Comparison of ENCODE assay signal across 15 cellular contexts in the genomic region with DNA sequence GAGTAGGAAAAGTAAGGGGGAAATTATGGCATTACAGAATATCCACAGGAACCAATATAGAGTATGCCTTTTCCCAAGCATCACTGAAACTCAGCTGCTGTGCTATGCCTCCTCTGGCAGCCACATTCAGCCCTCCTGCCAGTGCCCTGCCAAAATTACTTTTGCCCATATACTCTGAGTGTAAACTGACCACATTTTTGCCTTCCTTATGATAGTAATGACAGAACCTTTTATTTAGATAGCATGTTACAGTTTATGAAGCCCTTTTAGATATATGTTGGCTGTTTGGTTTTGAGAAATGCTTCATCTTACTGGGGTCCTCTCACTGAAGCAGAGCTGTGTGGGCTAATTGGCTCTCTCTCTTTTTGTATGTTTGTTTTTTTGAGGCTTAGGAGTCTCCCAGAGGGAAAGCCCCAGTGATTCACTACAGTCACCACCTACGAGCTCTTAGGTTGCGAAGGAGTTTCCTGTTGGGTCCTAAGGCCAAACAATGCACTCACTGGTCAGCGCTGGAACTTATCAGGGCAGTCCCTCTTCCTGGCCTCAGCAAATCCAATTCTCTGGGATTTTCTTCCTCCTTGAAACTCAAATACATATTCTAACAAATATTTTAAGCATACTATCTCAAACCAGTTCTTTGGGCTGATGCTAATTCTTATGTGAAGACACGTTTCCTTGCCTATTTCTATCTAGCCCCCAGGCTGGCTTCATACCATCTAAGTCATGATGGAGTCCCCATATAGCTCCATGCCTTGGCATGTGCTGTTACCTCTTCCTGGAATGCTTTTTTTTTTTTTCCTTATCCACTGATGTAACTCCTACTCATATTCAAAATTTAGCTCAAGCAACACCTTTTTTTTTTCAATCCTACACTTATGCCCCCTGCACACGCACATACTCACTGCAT. TPM values are rescaled to one million over a fixed set of nuclear protein-coding genes. Genes with fewer than 3 reads are reported as not detected.
DNase-seq lines count a peak whose midpoint lies in the region; ATAC-seq and TF ChIP-seq lines count a peak whose summit lies in the region.
"Had no signal": no experiment of that assay in that cellular context is flagged by ENCODE, and none has a peak within 500 bp of the region (broad histone marks: within the 10 kb centered on the region; RNA-seq: fewer than 3 reads in every experiment).

No MANE protein-coding gene starts in this region.

- peaks cover 72% of the 10 kb centered on the region for H3K27me3 Mint-ChIP-seq in stimulated activated naive CD8-positive, alpha-beta T cell treated with anti-CD3 and anti-CD28 coated beads, Interleukin-15, amount 100 ng/mL, for 72 hours

- no peak overlapping the region for H2AFZ ChIP-seq in PC-3 (ENCODE audit: low read length)

- H3K27ac ChIP-seq in heart right ventricle (no peak overlapping the region), left ventricle myocardium inferior (replicated peaks) (no peak overlapping the region), PC-3 (ENCODE audit: low read length) (no peak overlapping the region)

- H3K4me1 ChIP-seq in heart right ventricle (peaks cover 0 to 30% (median 0%) of the 10 kb centered on the region in 9 donors), left ventricle myocardium inferior (peaks cover 13% of the 10 kb centered on the region), PC-3 (ENCODE audit: insufficient read depth, low read length) (no peaks in the 10 kb centered on the region)

- no peak overlapping the region for H3K9ac ChIP-seq in PC-3 (ENCODE audit: low read length)

- no peak overlapping the region for H3K4me3 ChIP-seq in heart right ventricle
- no peak overlapping the region for H3K4me3 ChIP-seq in left ventricle myocardium inferior
- no peak overlapping the region for H3K4me3 ChIP-seq in PC-3 (ENCODE audit: low read length)

- H3K9me3 Mint-ChIP-seq in stimulated activated naive CD8-positive, alpha-beta T cell treated with anti-CD3 and anti-CD28 coated beads, Interleukin-15, amount 100 ng/mL, for 72 hours, result no peaks in the 10 kb centered on the region
- H3K9me3 Mint-ChIP-seq: activated naive CD8-positive, alpha-beta T cell treated with anti-CD3 and anti-CD28 coated beads, Interleukin-2, amount 10 ng/mL, durations not matched to agents 7 days and 5 days; IgD-negative memory B cell; neural crest cell had no signal

- H3K4me1 Mint-ChIP-seq in stimulated activated naive CD8-positive, alpha-beta T cell treated with anti-CD3 and anti-CD28 coated beads, Interleukin-15, amount 100 ng/mL, for 72 hours, result peaks cover 24% of the 10 kb centered on the region

- DNase-seq in heart right ventricle (no peak), left ventricle myocardium inferior (no peak), PC-3 (peak; percentile 41), fibroblast of peridontal ligament (ENCODE audit: extremely low read depth) (peak; percentile 37)
- DNase-seq in stimulated activated naive CD8-positive, alpha-beta T cell treated with anti-CD3 and anti-CD28 coated beads, Interleukin-15, amount 100 ng/mL, for 72 hours, result peak in 1 of 2 donors; percentile 45
- DNase-seq: activated naive CD8-positive, alpha-beta T cell treated with anti-CD3 and anti-CD28 coated beads, Interleukin-2, amount 10 ng/mL, durations not matched to agents 7 days and 5 days; CD4-positive, CD25-positive, alpha-beta regulatory T cell; hippocampal formation; NCI-H774; T1000 had no signal

- TF ChIP-seq CTCF in heart right ventricle (IDR thresholded peaks at IDR 0.05) (no peak), left ventricle myocardium inferior (IDR thresholded peaks at IDR 0.05; ENCODE audit: borderline replicate concordance) (no peak), PC-3 (conservative IDR thresholded peaks at IDR 0.05; ENCODE audit: low read depth, low read length) (no peak)

- H3K9me3 ChIP-seq in heart right ventricle (no peaks in the 10 kb centered on the region), left ventricle myocardium inferior (replicated peaks) (no peaks in the 10 kb centered on the region), PC-3 (ENCODE audit: low read length) (no peaks in the 10 kb centered on the region)

- no peak overlapping the region for H3K4me2 ChIP-seq in PC-3 (ENCODE audit: low read length)

- no peaks in the 10 kb centered on the region for H3K9me2 ChIP-seq in PC-3 (replicated peaks; ENCODE audit: low read length)

- ATAC-seq in heart right ventricle (peak in 7 of 8 donors; percentile 59 to 90 (median 73)), PC-3 (peak; percentile 71), GM21447 (IDR thresholded peaks at IDR 0.05; ENCODE audit: unreplicated experiment) (no peak), GM18519 (IDR thresholded peaks at IDR 0.05; ENCODE audit: low FRiP score, unreplicated experiment) (no peak), GM21737 (IDR thresholded peaks at IDR 0.05; ENCODE audit: unreplicated experiment) (no peak)
- ATAC-seq in stimulated activated naive CD8-positive, alpha-beta T cell treated with anti-CD3 and anti-CD28 coated beads, Interleukin-15, amount 100 ng/mL, for 72 hours, result peak; percentile 90

- intact Hi-C loops in heart right ventricle (cut with DNase I), result no loop called here
- intact Hi-C loops in left ventricle myocardium inferior (cut with micrococcal nuclease), result no loop called here
- intact Hi-C loops in PC-3 (cut with micrococcal nuclease), result no loop called here

- H3K4me3 Mint-ChIP-seq in stimulated activated naive CD8-positive, alpha-beta T cell treated with anti-CD3 and anti-CD28 coated beads, Interleukin-15, amount 100 ng/mL, for 72 hours, result peak overlapping the region; percentile 11 to 29
- H3K4me3 Mint-ChIP-seq: activated naive CD8-positive, alpha-beta T cell treated with anti-CD3 and anti-CD28 coated beads, Interleukin-2, amount 10 ng/mL, durations not matched to agents 7 days and 5 days had no signal

- BruUV-seq in PC-3 (replicated peaks; lab: Mats Ljungman, UMichigan), result no TSS peak

- H3F3A ChIP-seq in PC-3 (ENCODE audit: low read length, unreplicated experiment), result no peaks in the 10 kb centered on the region

- POLR2A ChIA-PET in PC-3 (lab: Charles Lee; ENCODE audit: unreplicated experiment), result no interaction called here

- CTCF ChIA-PET in PC-3 (lab: Charles Lee), result interaction anchor here (0.6 kb wide), 1 partner anchor 686 kb away, joined by 8 read pairs; no protein-coding TSS in a partner anchor

- no peak overlapping the region for H3K27ac Mint-ChIP-seq in stimulated activated naive CD8-positive, alpha-beta T cell treated with anti-CD3 and anti-CD28 coated beads, Interleukin-15, amount 100 ng/mL, for 72 hours
- H3K27ac Mint-ChIP-seq: activated naive CD8-positive, alpha-beta T cell treated with anti-CD3 and anti-CD28 coated beads, Interleukin-2, amount 10 ng/mL, durations not matched to agents 7 days and 5 days; CD4-positive, CD25-positive, alpha-beta regulatory T cell; IgD-negative memory B cell had no signal

- no peaks in the 10 kb centered on the region for H3K36me3 ChIP-seq in heart right ventricle
- no peaks in the 10 kb centered on the region for H3K36me3 ChIP-seq in left ventricle myocardium inferior
- H3K36me3 ChIP-seq in PC-3 (ENCODE audit: low read depth, low read length), result no peaks in the 10 kb centered on the region

- H3K27me3 ChIP-seq in heart right ventricle (peaks cover 0 to 93% (median 25%) of the 10 kb centered on the region in 7 donors), left ventricle myocardium inferior (ENCODE audit: low read depth) (peaks cover 79% of the 10 kb centered on the region), PC-3 (ENCODE audit: low read length) (peaks cover 64% of the 10 kb centered on the region)

- WGBS in heart right ventricle, 2 donors, result 52 to 64% methylated on average over 5 of the region's 5 CpGs

- no peaks in the 10 kb centered on the region for H3K79me2 ChIP-seq in PC-3 (ENCODE audit: low read length)

- H4K20me1 ChIP-seq in PC-3 (ENCODE audit: low read length), result no peaks in the 10 kb centered on the region

RNA-seq across cellular contexts. Expression of a gene that starts 3.7 kb away (rescaled TPM):
- total RNA-seq in heart right ventricle, result 1 to 10 TPM in 1 of 10 donors, under 1 TPM in 9; 0.11 to 2.2 (median 0.44) TPM
- polyA plus RNA-seq in heart right ventricle, result under 1 TPM; 0.07 to 0.09 TPM
- total RNA-seq in left ventricle myocardium inferior, result 0.11 TPM
- not detected in 2 replicates for total RNA-seq in PC-3 (2014; rRNA removed)
- total RNA-seq: activated naive CD8-positive, alpha-beta T cell treated with anti-CD3 and anti-CD28 coated beads, Interleukin-2, amount 10 ng/mL, durations not matched to agents 7 days and 5 days; CD4-positive, CD25-positive, alpha-beta regulatory T cell had no signal
- polyA plus RNA-seq: CD4-positive, CD25-positive, alpha-beta regulatory T cell had no signal

RNA-seq across cellular contexts. Expression of a gene that starts 27.7 kb away (rescaled TPM):
- total RNA-seq in heart right ventricle (100 to 1,000 TPM in 3 of 10 donors, 10 to 100 TPM in 7; 49.0 to 206 (median 85.1) TPM), left ventricle myocardium inferior (70.0 TPM), PC-3 (2014; rRNA removed) (7.3 and 9.3 TPM in 2 replicates)
- polyA plus RNA-seq in heart right ventricle, result 100 to 1,000 TPM in 1 of 2 donors, 10 to 100 TPM in 1; 44.0 to 107 TPM

Comparison
In these comparisons a context has a peak if more than half of its experiments do, and no peak if none do; other contexts are left out.
1. ATAC-seq: peak in heart right ventricle (7 of 8), PC-3 (single experiment) and stimulated activated naive CD8-positive, alpha-beta T cell treated with anti-CD3 and anti-CD28 coated beads, Interleukin-15, amount 100 ng/mL, for 72 hours (single experiment); none in GM21447 (single experiment), GM18519 (single experiment) and GM21737 (single experiment).
2. DNase-seq: peak in PC-3 (single experiment) and fibroblast of peridontal ligament (single experiment); none in heart right ventricle (0 of 2) and left ventricle myocardium inferior (single experiment).